ENCODE assay signal across 1 cellular context in genomic region chr2:28751956-28752607, GRCh38.
TF ChIP-seq lines count a peak whose summit lies in the region.

No MANE protein-coding gene starts in this region.

TF ChIP-seq in HepG2, 621 proteins besides CTCF, POLR2A, EP300 and RAD21 (continued from another document and continues in another):
- TF ChIP-seq, protein P1, sequence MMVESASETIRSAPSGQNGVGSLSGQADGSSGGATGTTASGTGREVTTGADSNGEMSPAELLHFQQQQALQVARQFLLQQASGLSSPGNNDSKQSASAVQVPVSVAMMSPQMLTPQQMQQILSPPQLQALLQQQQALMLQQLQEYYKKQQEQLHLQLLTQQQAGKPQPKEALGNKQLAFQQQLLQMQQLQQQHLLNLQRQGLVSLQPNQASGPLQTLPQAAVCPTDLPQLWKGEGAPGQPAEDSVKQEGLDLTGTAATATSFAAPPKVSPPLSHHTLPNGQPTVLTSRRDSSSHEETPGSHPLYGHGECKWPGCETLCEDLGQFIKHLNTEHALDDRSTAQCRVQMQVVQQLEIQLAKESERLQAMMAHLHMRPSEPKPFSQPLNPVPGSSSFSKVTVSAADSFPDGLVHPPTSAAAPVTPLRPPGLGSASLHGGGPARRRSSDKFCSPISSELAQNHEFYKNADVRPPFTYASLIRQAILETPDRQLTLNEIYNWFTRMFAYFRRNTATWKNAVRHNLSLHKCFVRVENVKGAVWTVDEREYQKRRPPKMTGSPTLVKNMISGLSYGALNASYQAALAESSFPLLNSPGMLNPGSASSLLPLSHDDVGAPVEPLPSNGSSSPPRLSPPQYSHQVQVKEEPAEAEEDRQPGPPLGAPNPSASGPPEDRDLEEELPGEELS (CRISPR knock-in tag; IDR thresholded peaks at IDR 0.05), result no peak
- no peak for TF ChIP-seq ZNF10 (CRISPR knock-in tag; IDR thresholded peaks at IDR 0.05; ENCODE audit: borderline replicate concordance, low read depth)
- TF ChIP-seq, protein P2, sequence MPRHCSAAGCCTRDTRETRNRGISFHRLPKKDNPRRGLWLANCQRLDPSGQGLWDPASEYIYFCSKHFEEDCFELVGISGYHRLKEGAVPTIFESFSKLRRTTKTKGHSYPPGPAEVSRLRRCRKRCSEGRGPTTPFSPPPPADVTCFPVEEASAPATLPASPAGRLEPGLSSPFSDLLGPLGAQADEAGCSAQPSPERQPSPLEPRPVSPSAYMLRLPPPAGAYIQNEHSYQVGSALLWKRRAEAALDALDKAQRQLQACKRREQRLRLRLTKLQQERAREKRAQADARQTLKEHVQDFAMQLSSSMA (CRISPR knock-in tag; IDR thresholded peaks at IDR 0.05), result no peak
- TF ChIP-seq, protein P3, sequence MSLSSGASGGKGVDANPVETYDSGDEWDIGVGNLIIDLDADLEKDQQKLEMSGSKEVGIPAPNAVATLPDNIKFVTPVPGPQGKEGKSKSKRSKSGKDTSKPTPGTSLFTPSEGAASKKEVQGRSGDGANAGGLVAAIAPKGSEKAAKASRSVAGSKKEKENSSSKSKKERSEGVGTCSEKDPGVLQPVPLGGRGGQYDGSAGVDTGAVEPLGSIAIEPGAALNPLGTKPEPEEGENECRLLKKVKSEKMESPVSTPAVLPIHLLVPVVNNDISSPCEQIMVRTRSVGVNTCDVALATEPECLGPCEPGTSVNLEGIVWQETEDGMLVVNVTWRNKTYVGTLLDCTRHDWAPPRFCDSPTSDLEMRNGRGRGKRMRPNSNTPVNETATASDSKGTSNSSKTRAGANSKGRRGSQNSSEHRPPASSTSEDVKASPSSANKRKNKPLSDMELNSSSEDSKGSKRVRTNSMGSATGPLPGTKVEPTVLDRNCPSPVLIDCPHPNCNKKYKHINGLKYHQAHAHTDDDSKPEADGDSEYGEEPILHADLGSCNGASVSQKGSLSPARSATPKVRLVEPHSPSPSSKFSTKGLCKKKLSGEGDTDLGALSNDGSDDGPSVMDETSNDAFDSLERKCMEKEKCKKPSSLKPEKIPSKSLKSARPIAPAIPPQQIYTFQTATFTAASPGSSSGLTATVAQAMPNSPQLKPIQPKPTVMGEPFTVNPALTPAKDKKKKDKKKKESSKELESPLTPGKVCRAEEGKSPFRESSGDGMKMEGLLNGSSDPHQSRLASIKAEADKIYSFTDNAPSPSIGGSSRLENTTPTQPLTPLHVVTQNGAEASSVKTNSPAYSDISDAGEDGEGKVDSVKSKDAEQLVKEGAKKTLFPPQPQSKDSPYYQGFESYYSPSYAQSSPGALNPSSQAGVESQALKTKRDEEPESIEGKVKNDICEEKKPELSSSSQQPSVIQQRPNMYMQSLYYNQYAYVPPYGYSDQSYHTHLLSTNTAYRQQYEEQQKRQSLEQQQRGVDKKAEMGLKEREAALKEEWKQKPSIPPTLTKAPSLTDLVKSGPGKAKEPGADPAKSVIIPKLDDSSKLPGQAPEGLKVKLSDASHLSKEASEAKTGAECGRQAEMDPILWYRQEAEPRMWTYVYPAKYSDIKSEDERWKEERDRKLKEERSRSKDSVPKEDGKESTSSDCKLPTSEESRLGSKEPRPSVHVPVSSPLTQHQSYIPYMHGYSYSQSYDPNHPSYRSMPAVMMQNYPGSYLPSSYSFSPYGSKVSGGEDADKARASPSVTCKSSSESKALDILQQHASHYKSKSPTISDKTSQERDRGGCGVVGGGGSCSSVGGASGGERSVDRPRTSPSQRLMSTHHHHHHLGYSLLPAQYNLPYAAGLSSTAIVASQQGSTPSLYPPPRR (CRISPR knock-in tag; IDR thresholded peaks at IDR 0.05; ENCODE audit: borderline replicate concordance), result no peak
- no peak for TF ChIP-seq CBX2 (IDR thresholded peaks at IDR 0.05; ENCODE audit: low read depth, low read length)
- TF ChIP-seq CBX2 (CRISPR knock-in tag; IDR thresholded peaks at IDR 0.05; ENCODE audit: low read depth), result no peak
- no peak for TF ChIP-seq TBX3 (IDR thresholded peaks at IDR 0.05; ENCODE audit: borderline replicate concordance)
- TF ChIP-seq HNRNPL (IDR thresholded peaks at IDR 0.05; ENCODE audit: low read depth, low read length), result no peak
- TF ChIP-seq FIP1L1 (IDR thresholded peaks at IDR 0.05; ENCODE audit: borderline replicate concordance, insufficient read depth, low read depth, low read length), result no peak
- TF ChIP-seq ZBTB8A (CRISPR knock-in tag; IDR thresholded peaks at IDR 0.05; ENCODE audit: borderline replicate concordance, low read depth), result no peak
- TF ChIP-seq ZNF510 (CRISPR knock-in tag; IDR thresholded peaks at IDR 0.05; ENCODE audit: low read depth), result no peak
- no peak for TF ChIP-seq MAFF (IDR thresholded peaks at IDR 0.05; ENCODE audit: low read depth, low read length)
- no peak for TF ChIP-seq MED13 (CRISPR knock-in tag; IDR thresholded peaks at IDR 0.05)
- no peak for TF ChIP-seq ZFP62 (CRISPR knock-in tag; IDR thresholded peaks at IDR 0.05)
- no peak for TF ChIP-seq ZNF234 (CRISPR knock-in tag; conservative IDR thresholded peaks at IDR 0.05)
- TF ChIP-seq NBN (conservative IDR thresholded peaks at IDR 0.05), result no peak
- no peak for TF ChIP-seq SNRNP70 (IDR thresholded peaks at IDR 0.05; ENCODE audit: low read depth, low read length)
- TF ChIP-seq, protein P4, sequence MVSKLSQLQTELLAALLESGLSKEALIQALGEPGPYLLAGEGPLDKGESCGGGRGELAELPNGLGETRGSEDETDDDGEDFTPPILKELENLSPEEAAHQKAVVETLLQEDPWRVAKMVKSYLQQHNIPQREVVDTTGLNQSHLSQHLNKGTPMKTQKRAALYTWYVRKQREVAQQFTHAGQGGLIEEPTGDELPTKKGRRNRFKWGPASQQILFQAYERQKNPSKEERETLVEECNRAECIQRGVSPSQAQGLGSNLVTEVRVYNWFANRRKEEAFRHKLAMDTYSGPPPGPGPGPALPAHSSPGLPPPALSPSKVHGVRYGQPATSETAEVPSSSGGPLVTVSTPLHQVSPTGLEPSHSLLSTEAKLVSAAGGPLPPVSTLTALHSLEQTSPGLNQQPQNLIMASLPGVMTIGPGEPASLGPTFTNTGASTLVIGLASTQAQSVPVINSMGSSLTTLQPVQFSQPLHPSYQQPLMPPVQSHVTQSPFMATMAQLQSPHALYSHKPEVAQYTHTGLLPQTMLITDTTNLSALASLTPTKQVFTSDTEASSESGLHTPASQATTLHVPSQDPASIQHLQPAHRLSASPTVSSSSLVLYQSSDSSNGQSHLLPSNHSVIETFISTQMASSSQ (IDR thresholded peaks at IDR 0.05; ENCODE audit: low read depth), result no peak; the same call in 1 of the 2 replicates
- TF ChIP-seq, protein P4 (CRISPR knock-in tag; IDR thresholded peaks at IDR 0.05; ENCODE audit: borderline replicate concordance), result no peak
- TF ChIP-seq CC2D1A (CRISPR knock-in tag; IDR thresholded peaks at IDR 0.05), result no peak
- no peak for TF ChIP-seq ZNF460 (CRISPR knock-in tag; IDR thresholded peaks at IDR 0.05; ENCODE audit: borderline replicate concordance)
- TF ChIP-seq SAFB2 (CRISPR knock-in tag; IDR thresholded peaks at IDR 0.05; ENCODE audit: borderline replicate concordance, low read depth), result peak; percentile 45; the same call in 1 of the 2 replicates
- no peak for TF ChIP-seq USF2 (IDR thresholded peaks at IDR 0.05; ENCODE audit: low read depth, low read length)
- no peak for TF ChIP-seq USF2 (CRISPR knock-in tag; IDR thresholded peaks at IDR 0.05; ENCODE audit: borderline replicate concordance)
- no peak; the same call in 1 of the 2 replicates for TF ChIP-seq KDM5A (IDR thresholded peaks at IDR 0.05; ENCODE audit: borderline replicate concordance, low read length)
- TF ChIP-seq, protein P5, sequence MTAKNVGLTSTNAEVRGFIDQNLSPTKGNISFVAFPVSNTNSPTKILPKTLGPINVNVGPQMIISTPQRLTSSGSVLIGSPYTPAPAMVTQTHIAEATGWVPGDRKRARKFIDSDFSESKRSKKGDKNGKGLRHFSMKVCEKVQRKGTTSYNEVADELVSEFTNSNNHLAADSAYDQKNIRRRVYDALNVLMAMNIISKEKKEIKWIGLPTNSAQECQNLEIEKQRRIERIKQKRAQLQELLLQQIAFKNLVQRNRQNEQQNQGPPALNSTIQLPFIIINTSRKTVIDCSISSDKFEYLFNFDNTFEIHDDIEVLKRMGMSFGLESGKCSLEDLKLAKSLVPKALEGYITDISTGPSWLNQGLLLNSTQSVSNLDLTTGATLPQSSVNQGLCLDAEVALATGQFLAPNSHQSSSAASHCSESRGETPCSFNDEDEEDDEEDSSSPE (CRISPR knock-in tag; IDR thresholded peaks at IDR 0.05), result no peak
- TF ChIP-seq RARA (CRISPR knock-in tag; IDR thresholded peaks at IDR 0.05), result no peak
- TF ChIP-seq SMYD3 (CRISPR knock-in tag; IDR thresholded peaks at IDR 0.05), result no peak
- TF ChIP-seq PRDM4 (CRISPR knock-in tag; IDR thresholded peaks at IDR 0.05; ENCODE audit: borderline replicate concordance), result no peak
- TF ChIP-seq ATRX (CRISPR knock-in tag; IDR thresholded peaks at IDR 0.05; ENCODE audit: borderline replicate concordance), result no peak
- TF ChIP-seq, protein P6, sequence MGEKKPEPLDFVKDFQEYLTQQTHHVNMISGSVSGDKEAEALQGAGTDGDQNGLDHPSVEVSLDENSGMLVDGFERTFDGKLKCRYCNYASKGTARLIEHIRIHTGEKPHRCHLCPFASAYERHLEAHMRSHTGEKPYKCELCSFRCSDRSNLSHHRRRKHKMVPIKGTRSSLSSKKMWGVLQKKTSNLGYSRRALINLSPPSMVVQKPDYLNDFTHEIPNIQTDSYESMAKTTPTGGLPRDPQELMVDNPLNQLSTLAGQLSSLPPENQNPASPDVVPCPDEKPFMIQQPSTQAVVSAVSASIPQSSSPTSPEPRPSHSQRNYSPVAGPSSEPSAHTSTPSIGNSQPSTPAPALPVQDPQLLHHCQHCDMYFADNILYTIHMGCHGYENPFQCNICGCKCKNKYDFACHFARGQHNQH (CRISPR knock-in tag; IDR thresholded peaks at IDR 0.05), result no peak
- TF ChIP-seq, protein P7, sequence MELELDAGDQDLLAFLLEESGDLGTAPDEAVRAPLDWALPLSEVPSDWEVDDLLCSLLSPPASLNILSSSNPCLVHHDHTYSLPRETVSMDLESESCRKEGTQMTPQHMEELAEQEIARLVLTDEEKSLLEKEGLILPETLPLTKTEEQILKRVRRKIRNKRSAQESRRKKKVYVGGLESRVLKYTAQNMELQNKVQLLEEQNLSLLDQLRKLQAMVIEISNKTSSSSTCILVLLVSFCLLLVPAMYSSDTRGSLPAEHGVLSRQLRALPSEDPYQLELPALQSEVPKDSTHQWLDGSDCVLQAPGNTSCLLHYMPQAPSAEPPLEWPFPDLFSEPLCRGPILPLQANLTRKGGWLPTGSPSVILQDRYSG (CRISPR knock-in tag; IDR thresholded peaks at IDR 0.05), result no peak
- no peak for TF ChIP-seq TRIM24 (CRISPR knock-in tag; IDR thresholded peaks at IDR 0.05)
- no peak for TF ChIP-seq ZNF879 (CRISPR knock-in tag; IDR thresholded peaks at IDR 0.05)
- TF ChIP-seq, protein P8, sequence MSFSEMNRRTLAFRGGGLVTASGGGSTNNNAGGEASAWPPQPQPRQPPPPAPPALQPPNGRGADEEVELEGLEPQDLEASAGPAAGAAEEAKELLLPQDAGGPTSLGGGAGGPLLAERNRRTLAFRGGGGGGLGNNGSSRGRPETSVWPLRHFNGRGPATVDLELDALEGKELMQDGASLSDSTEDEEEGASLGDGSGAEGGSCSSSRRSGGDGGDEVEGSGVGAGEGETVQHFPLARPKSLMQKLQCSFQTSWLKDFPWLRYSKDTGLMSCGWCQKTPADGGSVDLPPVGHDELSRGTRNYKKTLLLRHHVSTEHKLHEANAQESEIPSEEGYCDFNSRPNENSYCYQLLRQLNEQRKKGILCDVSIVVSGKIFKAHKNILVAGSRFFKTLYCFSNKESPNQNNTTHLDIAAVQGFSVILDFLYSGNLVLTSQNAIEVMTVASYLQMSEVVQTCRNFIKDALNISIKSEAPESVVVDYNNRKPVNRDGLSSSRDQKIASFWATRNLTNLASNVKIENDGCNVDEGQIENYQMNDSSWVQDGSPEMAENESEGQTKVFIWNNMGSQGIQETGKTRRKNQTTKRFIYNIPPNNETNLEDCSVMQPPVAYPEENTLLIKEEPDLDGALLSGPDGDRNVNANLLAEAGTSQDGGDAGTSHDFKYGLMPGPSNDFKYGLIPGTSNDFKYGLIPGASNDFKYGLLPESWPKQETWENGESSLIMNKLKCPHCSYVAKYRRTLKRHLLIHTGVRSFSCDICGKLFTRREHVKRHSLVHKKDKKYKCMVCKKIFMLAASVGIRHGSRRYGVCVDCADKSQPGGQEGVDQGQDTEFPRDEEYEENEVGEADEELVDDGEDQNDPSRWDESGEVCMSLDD (CRISPR knock-in tag; IDR thresholded peaks at IDR 0.05; ENCODE audit: borderline replicate concordance), result no peak
- no peak for TF ChIP-seq SRF (IDR thresholded peaks at IDR 0.05; ENCODE audit: low read depth, low read length)
